1 cellular context compared by ENCODE assay signal in the genomic region with DNA sequence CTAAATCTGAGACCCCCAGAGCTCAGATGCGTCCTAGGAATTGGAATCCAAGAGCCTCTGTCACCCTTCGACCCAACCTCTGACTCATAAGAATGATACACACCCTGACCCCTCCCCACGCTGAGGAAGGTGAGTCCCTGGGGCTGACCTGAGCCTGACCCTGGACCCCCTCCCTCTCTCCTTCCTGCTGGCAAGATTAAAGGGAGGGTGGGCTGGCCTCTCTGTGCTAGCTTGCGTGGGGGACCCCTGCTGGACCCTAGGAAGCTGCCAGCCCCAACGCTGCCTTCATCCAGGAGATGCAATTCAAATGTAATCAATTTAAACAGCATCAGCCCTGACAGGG.
TF ChIP-seq lines count a peak whose summit lies in the region.

No MANE protein-coding gene starts in this region.

TF ChIP-seq in SK-N-SH, 30 proteins besides CTCF, POLR2A, EP300 and RAD21 (continued from another document):
- TF ChIP-seq, protein P1, sequence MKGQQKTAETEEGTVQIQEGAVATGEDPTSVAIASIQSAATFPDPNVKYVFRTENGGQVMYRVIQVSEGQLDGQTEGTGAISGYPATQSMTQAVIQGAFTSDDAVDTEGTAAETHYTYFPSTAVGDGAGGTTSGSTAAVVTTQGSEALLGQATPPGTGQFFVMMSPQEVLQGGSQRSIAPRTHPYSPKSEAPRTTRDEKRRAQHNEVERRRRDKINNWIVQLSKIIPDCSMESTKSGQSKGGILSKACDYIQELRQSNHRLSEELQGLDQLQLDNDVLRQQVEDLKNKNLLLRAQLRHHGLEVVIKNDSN (IDR thresholded peaks at IDR 0.05; ENCODE audit: borderline replicate concordance, low read depth), result no peak
- no peak for TF ChIP-seq GABPA (IDR thresholded peaks at IDR 0.05; ENCODE audit: low read depth)
